Comparison of ENCODE assay signal across 13 cellular contexts in the genomic region with DNA sequence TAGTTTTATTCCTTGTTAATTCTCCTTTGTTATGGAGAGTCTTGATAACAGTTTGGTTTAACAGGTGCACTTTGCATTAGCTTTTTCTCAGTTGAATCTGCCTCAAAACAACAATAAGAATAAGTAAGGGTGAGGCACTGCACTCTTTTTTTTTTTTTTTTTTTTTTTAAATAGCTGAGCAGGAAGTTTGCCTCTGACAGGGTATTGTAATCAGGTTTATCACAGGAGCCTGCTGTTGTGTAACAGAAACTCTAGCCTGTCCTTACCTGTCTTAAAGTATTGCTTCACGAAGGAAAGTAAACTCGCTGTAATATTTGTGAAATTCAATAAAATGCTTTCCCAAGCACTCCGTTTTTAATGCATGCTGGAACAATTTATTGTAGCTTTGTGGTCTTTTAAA. TPM values are rescaled to one million over a fixed set of nuclear protein-coding genes. Genes with fewer than 3 reads are reported as not detected.
A peak's percentile ranks its signal among the peaks of the same experiment; 100 is the strongest.
DNase-seq lines count a peak whose midpoint lies in the region; ATAC-seq, FAIRE-seq and TF ChIP-seq lines count a peak whose summit lies in the region.
"Had no signal": no experiment of that assay in that cellular context is flagged by ENCODE, and none has a peak within 500 bp of the region (broad histone marks: within the 10 kb centered on the region; RNA-seq: fewer than 3 reads in every experiment).

No MANE protein-coding gene starts in this region.

- in situ Hi-C loops in transverse colon (cut with MboI; ENCODE audit: low pct_ligation_motif_present in 1 of 4, low pct_unique_long_range_greater_than_20kb in 1 of 4, low sequenced_read_pairs in 3 of 4): no loop called here

- no peak for FAIRE-seq in astrocyte (lab: Jason Lieb, UNC)

- peaks cover 8% of the 10 kb centered on the region for H4K20me1 ChIP-seq in astrocyte (ENCODE audit: insufficient read depth, low read length)

- intact Hi-C loops in CD4-positive, alpha-beta T cell (cut with DNase I, micrococcal nuclease): no loop called here
- intact Hi-C loops in transverse colon (cut with DNase I; ENCODE audit: low total_unique reads): no loop called here

- no peak overlapping the region for H3K27ac ChIP-seq in CD4-positive, alpha-beta T cell (ENCODE audit: low read depth, low read length)
- no peak overlapping the region for H3K27ac ChIP-seq in astrocyte (ENCODE audit: low read depth, low read length)
- H3K27ac ChIP-seq in iPS-18a (ENCODE audit: low read length): no peak overlapping the region
- peak overlapping the region in 1 of 4 donors; percentile 32 for H3K27ac ChIP-seq in transverse colon
- no peak overlapping the region for H3K27ac ChIP-seq in right atrium auricular region
- H3K27ac ChIP-seq: ovary had no signal

- no peak overlapping the region for H3K4me2 ChIP-seq in astrocyte (ENCODE audit: low read length)

- peaks cover 26% of the 10 kb centered on the region for H3K4me1 ChIP-seq in astrocyte (ENCODE audit: insufficient read depth, low read length)
- H3K4me1 ChIP-seq in iPS-18a (ENCODE audit: control insufficient read depth, low read depth, low read length): peaks cover 27% of the 10 kb centered on the region
- H3K4me1 ChIP-seq in neuron (ENCODE audit: insufficient read depth, low read length): peaks cover 37% of the 10 kb centered on the region
- H3K4me1 ChIP-seq in transverse colon: peaks cover 0 to 29% (median 7%) of the 10 kb centered on the region in 4 donors
- H3K4me1 ChIP-seq in right atrium auricular region: peaks cover 0 to 17% of the 10 kb centered on the region in 2 donors

- H3K36me3 Mint-ChIP-seq in CD4-positive, alpha-beta T cell (ENCODE audit: low read depth): peaks cover 24% of the 10 kb centered on the region
- peaks cover 3% of the 10 kb centered on the region for H3K36me3 Mint-ChIP-seq in astrocyte (ENCODE audit: low read depth, unreplicated experiment)

- ATAC-seq in CD4-positive, alpha-beta T cell (ENCODE audit: poor library complexity): peak; percentile 44
- ATAC-seq: Right ventricle myocardium inferior had no signal

- H3K9ac ChIP-seq in astrocyte (ENCODE audit: low read length) (no peak overlapping the region), iPS-18a (ENCODE audit: low read length) (no peak overlapping the region)

- H3K4me1 Mint-ChIP-seq in CD4-positive, alpha-beta T cell (ENCODE audit: low read depth): peaks cover 34% of the 10 kb centered on the region
- H3K4me1 Mint-ChIP-seq in astrocyte (ENCODE audit: low read depth, unreplicated experiment): peaks cover 47% of the 10 kb centered on the region

- peaks cover 2% of the 10 kb centered on the region for H3K36me3 ChIP-seq in astrocyte (ENCODE audit: insufficient read depth, low read length)
- H3K36me3 ChIP-seq in iPS-18a (ENCODE audit: control insufficient read depth, low read depth, low read length): peaks cover 3% of the 10 kb centered on the region
- no peaks in the 10 kb centered on the region for H3K36me3 ChIP-seq in neuron (ENCODE audit: insufficient read depth, low read length)
- H3K36me3 ChIP-seq in transverse colon: no peaks in the 10 kb centered on the region
- H3K36me3 ChIP-seq in right atrium auricular region: no peaks in the 10 kb centered on the region
- H3K36me3 ChIP-seq: ovary had no signal

- H3K4me3 ChIP-seq in astrocyte (ENCODE audit: insufficient read depth, low read depth, low read length): no peak overlapping the region
- peak overlapping the region; percentile 17 for H3K4me3 ChIP-seq in iPS-18a (ENCODE audit: low read length)
- peak overlapping the region; percentile 19 for H3K4me3 ChIP-seq in neuron (ENCODE audit: low read length)
- H3K4me3 ChIP-seq in transverse colon: no peak overlapping the region
- no peak overlapping the region for H3K4me3 ChIP-seq in right atrium auricular region
- H3K4me3 ChIP-seq: ovary had no signal

- TF ChIP-seq EP300 in transverse colon (IDR thresholded peaks at IDR 0.05; ENCODE audit: low read depth): no peak

- no peak overlapping the region for H3K4me3 Mint-ChIP-seq in CD4-positive, alpha-beta T cell
- H3K4me3 Mint-ChIP-seq in astrocyte (ENCODE audit: unreplicated experiment): no peak overlapping the region
- H3K4me3 Mint-ChIP-seq: activated naive CD4-positive, alpha-beta T cell treated with anti-CD3 and anti-CD28 coated beads, Interleukin-2, amount 10 ng/mL, durations not matched to agents 7 days and 5 days; memory B cell had no signal

- no peak overlapping the region for H2AFZ ChIP-seq in astrocyte (ENCODE audit: low read depth, low read length)
- peak overlapping the region; percentile 44 for H2AFZ ChIP-seq in neuron (ENCODE audit: low read depth, low read length)

- H3K27me3 Mint-ChIP-seq in CD4-positive, alpha-beta T cell: no peaks in the 10 kb centered on the region
- no peaks in the 10 kb centered on the region for H3K27me3 Mint-ChIP-seq in astrocyte (ENCODE audit: low read depth, unreplicated experiment)
- H3K27me3 Mint-ChIP-seq: activated naive CD4-positive, alpha-beta T cell treated with anti-CD3 and anti-CD28 coated beads, Interleukin-2, amount 10 ng/mL, durations not matched to agents 7 days and 5 days; memory B cell had no signal

- H3K27ac Mint-ChIP-seq in CD4-positive, alpha-beta T cell: no peak overlapping the region
- H3K27ac Mint-ChIP-seq in astrocyte (ENCODE audit: unreplicated experiment): peak overlapping the region; percentile 92
- H3K27ac Mint-ChIP-seq: activated naive CD4-positive, alpha-beta T cell treated with anti-CD3 and anti-CD28 coated beads, Interleukin-2, amount 10 ng/mL, durations not matched to agents 7 days and 5 days; memory B cell had no signal

- H3K9me3 ChIP-seq in CD4-positive, alpha-beta T cell (ENCODE audit: control insufficient read depth, low read length): no peaks in the 10 kb centered on the region
- H3K9me3 ChIP-seq in astrocyte (ENCODE audit: insufficient read depth, low read depth, low read length) (no peaks in the 10 kb centered on the region), iPS-18a (ENCODE audit: control insufficient read depth, low read depth, low read length) (no peaks in the 10 kb centered on the region), neuron (ENCODE audit: low read length) (no peaks in the 10 kb centered on the region), transverse colon (no peaks in the 10 kb centered on the region), right atrium auricular region (no peaks in the 10 kb centered on the region)
- H3K9me3 ChIP-seq: ovary had no signal

- WGBS in transverse colon (ENCODE audit: low coverage in 1 of 2), 2 donors: 40 to 41% methylated on average over 3 of the region's 3 CpGs

- TF ChIP-seq CTCF in CD4-positive, alpha-beta T cell (IDR thresholded peaks at IDR 0.05): no peak
- TF ChIP-seq CTCF in astrocyte (IDR thresholded peaks at IDR 0.05; ENCODE audit: insufficient read depth, low read depth, low read length) (no peak), transverse colon (IDR thresholded peaks at IDR 0.05) (no peak), right atrium auricular region (IDR thresholded peaks at IDR 0.05) (no peak)

- no peak for TF ChIP-seq POLR2A in transverse colon (IDR thresholded peaks at IDR 0.05)

- CTCF ChIA-PET in CD4-positive, alpha-beta T cell (lab: Charles Lee): interaction anchor here (1.0 to 1.3 kb wide), 2 partner anchors 10 to 13 kb away, joined by 3 to 5 read pairs; no protein-coding TSS in a partner anchor

- no peak for DNase-seq in CD4-positive, alpha-beta T cell
- DNase-seq in astrocyte (ENCODE audit: low read depth) (no peak), NCI-H2107 treated with DMSO at 0.1 percent for 48 hours (lab: John Stamatoyannopoulos, UW; ENCODE audit: unreplicated experiment) (no peak), transverse colon (no peak), right atrium auricular region (ENCODE audit: low spot score) (no peak), RPMI8226 (no peak)
- DNase-seq: activated naive CD4-positive, alpha-beta T cell treated with anti-CD3 and anti-CD28 coated beads, Interleukin-2, amount 10 ng/mL, durations not matched to agents 7 days and 5 days; NCI-H2171 treated with DMSO at 0.1 percent for 48 hours; ovary had no signal

- POLR2A ChIA-PET in CD4-positive, alpha-beta T cell (lab: Charles Lee): interaction anchor here (0.7 to 1.5 kb wide), 4 partner anchors 15 to 552 kb away, joined by 3 to 6 read pairs (median 4); partner anchors contain the start of genes ODC1 and TAF1B

- H3K27me3 ChIP-seq in CD4-positive, alpha-beta T cell (ENCODE audit: control insufficient read depth, insufficient read depth, low read length): no peaks in the 10 kb centered on the region
- H3K27me3 ChIP-seq in astrocyte (ENCODE audit: insufficient read depth, low read length) (no peaks in the 10 kb centered on the region), iPS-18a (ENCODE audit: control insufficient read depth, insufficient read depth, low read length) (no peaks in the 10 kb centered on the region), neuron (ENCODE audit: insufficient read depth, low read length) (no peaks in the 10 kb centered on the region), transverse colon (no peaks in the 10 kb centered on the region), right atrium auricular region (no peaks in the 10 kb centered on the region)
- H3K27me3 ChIP-seq: ovary had no signal

- H3K79me2 ChIP-seq in astrocyte (ENCODE audit: insufficient read depth, low read length): peaks cover 5% of the 10 kb centered on the region

- H3K9me3 Mint-ChIP-seq in CD4-positive, alpha-beta T cell: no peaks in the 10 kb centered on the region
- no peaks in the 10 kb centered on the region for H3K9me3 Mint-ChIP-seq in astrocyte (ENCODE audit: unreplicated experiment)
- H3K9me3 Mint-ChIP-seq: activated naive CD4-positive, alpha-beta T cell treated with anti-CD3 and anti-CD28 coated beads, Interleukin-2, amount 10 ng/mL, durations not matched to agents 7 days and 5 days; memory B cell had no signal

RNA-seq across cellular contexts. Expression of gene TAF1B, which starts 52.4 kb away (rescaled TPM):
- 10 to 100 TPM in 1 of 2 experiments, 1 to 10 TPM in 1; 9.9 to 10.8 TPM for total RNA-seq in CD4-positive, alpha-beta T cell
- 14.5 and 15.7 TPM in 2 replicates for total RNA-seq in astrocyte
- total RNA-seq in transverse colon: 10 to 100 TPM in 1 of 4 donors, 1 to 10 TPM in 1, under 1 TPM in 1, not detected in 1; 0.80 to 18.9 (median 4.4) TPM
- total RNA-seq in right atrium auricular region: 1 to 10 TPM; 4.0 to 6.1 TPM

RNA-seq across cellular contexts. Expression of gene GRHL1, which starts 55.8 kb away (rescaled TPM):
- total RNA-seq in CD4-positive, alpha-beta T cell: under 1 TPM; 0.28 to 0.38 TPM
- total RNA-seq in astrocyte: 2.5 and 4.1 TPM in 2 replicates
- 10 to 100 TPM in 1 of 4 donors, 1 to 10 TPM in 1, under 1 TPM in 1, not detected in 1; 0.55 to 24.7 (median 1.3) TPM for total RNA-seq in transverse colon
- total RNA-seq in right atrium auricular region: 1 to 10 TPM; 1.3 to 3.2 TPM

Comparison
In these comparisons a context has a peak if more than half of its experiments do, and no peak if none do; other contexts are left out.
1. H3K4me3 ChIP-seq: peak in iPS-18a (single experiment) and neuron (single experiment); none in astrocyte (single experiment), transverse colon (0 of 4) and right atrium auricular region (0 of 2).